ENCODE assay signal across 11 cellular contexts in the genomic region with DNA sequence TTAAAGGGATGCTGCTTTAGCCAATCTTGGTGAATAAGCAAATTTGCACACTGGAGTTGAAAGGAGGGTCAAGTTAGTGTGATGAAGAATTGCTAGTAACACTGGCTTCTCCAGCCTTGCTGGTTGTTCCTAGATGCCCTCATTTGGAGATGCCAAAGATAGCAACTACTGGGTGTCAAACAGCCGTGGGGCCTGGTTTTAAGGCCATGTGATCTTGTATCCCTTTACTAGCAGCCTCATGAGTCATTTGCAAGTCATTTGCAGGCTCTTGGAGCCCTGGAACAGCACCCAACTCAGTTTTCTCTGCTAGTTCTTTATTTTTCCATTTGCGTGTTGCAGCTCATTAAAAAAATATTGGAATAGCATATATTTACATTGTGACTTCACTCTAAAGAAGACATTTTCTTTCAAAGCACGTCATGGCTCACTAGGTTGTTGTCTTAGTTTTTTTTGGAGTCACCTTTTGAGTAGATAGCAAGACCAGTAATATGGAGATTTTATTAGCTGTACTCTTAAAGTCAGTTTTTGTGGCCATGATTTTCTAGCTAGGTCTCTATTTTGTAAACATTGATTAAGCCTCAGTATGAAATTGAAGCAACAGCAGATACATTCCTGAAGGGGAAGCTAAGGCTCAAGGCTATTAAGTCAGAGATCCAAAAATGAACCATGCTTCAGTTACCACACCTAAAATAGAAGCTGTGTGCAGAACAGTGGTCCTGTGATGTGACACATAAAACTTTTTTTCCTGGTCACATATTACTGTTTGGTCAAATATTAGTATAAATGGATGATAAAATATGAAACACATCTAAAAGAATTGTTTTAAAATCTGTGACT. TPM values are rescaled to one million over a fixed set of nuclear protein-coding genes. Genes with fewer than 3 reads are reported as not detected.
DNase-seq lines count a peak whose midpoint lies in the region; ATAC-seq, FAIRE-seq and TF ChIP-seq lines count a peak whose summit lies in the region.
"Had no signal": no experiment of that assay in that cellular context is flagged by ENCODE, and none has a peak within 500 bp of the region (broad histone marks: within the 10 kb centered on the region; RNA-seq: fewer than 3 reads in every experiment).

No MANE protein-coding gene starts in this region.

- POLR2A ChIA-PET in activated CD4-positive, alpha-beta memory T cell treated with anti-CD3 and anti-CD28 coated beads for 36 hours (lab: Charles Lee): no interaction called here

- H3K27me3 Mint-ChIP-seq in activated CD4-positive, alpha-beta memory T cell treated with anti-CD3 and anti-CD28 coated beads for 36 hours: no peaks in the 10 kb centered on the region
- H3K27me3 Mint-ChIP-seq: naive B cell had no signal

- H3K4me3 ChIP-seq in skeletal muscle cell (ENCODE audit: low read depth, low read length): no peak overlapping the region

- FAIRE-seq in GM12892 (lab: Jason Lieb, UNC): peak; percentile 66

- no peaks in the 10 kb centered on the region for H3K9me3 Mint-ChIP-seq in activated CD4-positive, alpha-beta memory T cell treated with anti-CD3 and anti-CD28 coated beads for 36 hours
- H3K9me3 Mint-ChIP-seq: activated T-cell treated with anti-CD3 and anti-CD28 coated beads, Interleukin-2, amount 50 U/mL, for 72 hours; naive B cell had no signal

- CTCF ChIA-PET in activated CD4-positive, alpha-beta memory T cell treated with anti-CD3 and anti-CD28 coated beads for 36 hours (lab: Charles Lee): interaction anchor here (2.0 kb wide), 1 partner anchor 15 kb away, joined by 6 read pairs; no protein-coding TSS in a partner anchor

- H3K27ac Mint-ChIP-seq in activated CD4-positive, alpha-beta memory T cell treated with anti-CD3 and anti-CD28 coated beads for 36 hours: no peak overlapping the region
- H3K27ac Mint-ChIP-seq: activated T-cell treated with anti-CD3 and anti-CD28 coated beads, Interleukin-2, amount 50 U/mL, for 72 hours; naive B cell had no signal

- intact Hi-C loops in activated CD4-positive, alpha-beta memory T cell treated with anti-CD3 and anti-CD28 coated beads for 36 hours (cut with micrococcal nuclease): no loop called here

- H3K4me3 Mint-ChIP-seq in activated CD4-positive, alpha-beta memory T cell treated with anti-CD3 and anti-CD28 coated beads for 36 hours: no peak overlapping the region
- H3K4me3 Mint-ChIP-seq: activated T-cell treated with anti-CD3 and anti-CD28 coated beads, Interleukin-2, amount 50 U/mL, for 72 hours; naive B cell had no signal

- no peak for DNase-seq in GM12892 (ENCODE audit: insufficient read length)
- DNase-seq in foreskin melanocyte: peak; percentile 96
- DNase-seq in skeletal muscle cell (ENCODE audit: low read depth): peak; percentile 82
- DNase-seq in cerebellum (ENCODE audit: low spot score): no peak
- no peak for DNase-seq in activated CD4-positive, alpha-beta memory T cell treated with anti-CD3 and anti-CD28 coated beads for 36 hours
- DNase-seq: activated T-cell treated with anti-CD3 and anti-CD28 coated beads, Interleukin-2, amount 50 U/mL, for 72 hours; naive B cell; NCI-H1105 had no signal

- H3K36me3 Mint-ChIP-seq in activated CD4-positive, alpha-beta memory T cell treated with anti-CD3 and anti-CD28 coated beads for 36 hours: peaks cover 23% of the 10 kb centered on the region

- ATAC-seq in SK-N-SH treated with all-trans-retinoic acid at 6 μM for 48 hours: peak; percentile 75
- ATAC-seq in HG02763 (IDR thresholded peaks at IDR 0.05; ENCODE audit: unreplicated experiment): no peak
- ATAC-seq in HG03378 (IDR thresholded peaks at IDR 0.05; ENCODE audit: unreplicated experiment): no peak
- ATAC-seq: activated T-cell treated with anti-CD3 and anti-CD28 coated beads, Interleukin-2, amount 50 U/mL, for 72 hours had no signal

- TF ChIP-seq POLR2A in GM12892 (IDR thresholded peaks at IDR 0.05; ENCODE audit: low read depth, low read length): no peak

- peaks cover 8% of the 10 kb centered on the region for H3K4me1 Mint-ChIP-seq in activated CD4-positive, alpha-beta memory T cell treated with anti-CD3 and anti-CD28 coated beads for 36 hours (ENCODE audit: low read depth)
- H3K4me1 Mint-ChIP-seq: naive B cell had no signal

TF ChIP-seq in SK-N-SH treated with all-trans-retinoic acid at 6 μM for 48 hours, 23 proteins besides CTCF, POLR2A, EP300 and RAD21:
- TF ChIP-seq ESRRG (CRISPR knock-in tag; IDR thresholded peaks at IDR 0.05) (no peak), ZC3H10 (CRISPR knock-in tag; IDR thresholded peaks at IDR 0.05) (no peak), BACH2 (CRISPR knock-in tag; IDR thresholded peaks at IDR 0.05; ENCODE audit: borderline replicate concordance) (no peak), TCF4 (CRISPR knock-in tag; IDR thresholded peaks at IDR 0.05; ENCODE audit: borderline replicate concordance) (no peak)

RNA-seq across cellular contexts. Expression of a gene that starts 1.3 kb away (rescaled TPM):
- 1.0 TPM for polyA plus RNA-seq in GM12892 (2012; ENCODE audit: missing spikeins)
- 1.3 TPM for total RNA-seq in cerebellum
- total RNA-seq in activated CD4-positive, alpha-beta memory T cell treated with anti-CD3 and anti-CD28 coated beads for 36 hours: under 1 TPM; 0.80 to 1.00 TPM

RNA-seq across cellular contexts. Expression of a gene that starts 31.8 kb away (rescaled TPM):
- 28.9 TPM for polyA plus RNA-seq in GM12892 (2012; ENCODE audit: missing spikeins)
- total RNA-seq in cerebellum: 70.8 TPM
- 10 to 100 TPM; 43.4 to 49.7 TPM for total RNA-seq in activated CD4-positive, alpha-beta memory T cell treated with anti-CD3 and anti-CD28 coated beads for 36 hours

Comparison
In these comparisons a context has a peak if more than half of its experiments do, and no peak if none do; other contexts are left out.
1. DNase-seq: peak in foreskin melanocyte (single experiment) and skeletal muscle cell (single experiment); none in GM12892 (single experiment), cerebellum (single experiment) and activated CD4-positive, alpha-beta memory T cell treated with anti-CD3 and anti-CD28 coated beads for 36 hours (single experiment).